In genomic region chr3:116208830-116209229, GRCh38 we compare ENCODE assay signal across 3 cellular contexts.
DNase-seq lines count a peak whose midpoint lies in the region; TF ChIP-seq lines count a peak whose summit lies in the region.
"Not testable (repeated sequence)": the region's sequence is repeated elsewhere in the genome, so short reads cannot be mapped to it uniquely, and the experiment has no call there.

No MANE protein-coding gene starts in this region.

- TF ChIP-seq CTCF in Caco-2 (IDR thresholded peaks at IDR 0.05; ENCODE audit: insufficient read depth in 1 of 2, low read depth in 1 of 2, low read length in 1 of 2, severe bottlenecking in 1 of 2, unreplicated experiment in 1 of 2), result not testable (repeated sequence)

- H3K4me3 Mint-ChIP-seq in Caco-2 (ENCODE audit: unreplicated experiment), result peak overlapping the region; percentile 78

- not testable (repeated sequence) for H3K36me3 Mint-ChIP-seq in Caco-2 (ENCODE audit: insufficient read depth, unreplicated experiment)

- not testable (repeated sequence) for H3K27me3 Mint-ChIP-seq in Caco-2 (ENCODE audit: insufficient read depth, unreplicated experiment)

- peak overlapping the region; percentile 16; the same call in 1 of the 2 replicates for H3K4me3 ChIP-seq in Caco-2 (ENCODE audit: low read depth, low read length)

- H3K9me3 Mint-ChIP-seq in Caco-2 (ENCODE audit: unreplicated experiment), result not testable (repeated sequence)

- POLR2A ChIA-PET in Caco-2 (lab: Charles Lee), result not testable (repeated sequence)

- not testable (repeated sequence) for H3K27me3 ChIP-seq in Caco-2 (replicated peaks; ENCODE audit: control insufficient read depth, insufficient read depth, low read length)

- not testable (repeated sequence) for H3K36me3 ChIP-seq in Caco-2 (ENCODE audit: control insufficient read depth, insufficient read depth, low read length)

- intact Hi-C loops in Caco-2 (cut with micrococcal nuclease; ENCODE audit: unreplicated experiment), result not testable (repeated sequence)

- DNase-seq in Caco-2 (peak; percentile 10 to 42), HT-29 (ENCODE audit: low spot score) (peak; percentile 60), NCI-H748 (lab: John Stamatoyannopoulos, UW; ENCODE audit: unreplicated experiment) (peak; percentile 3)

- not testable (repeated sequence) for H3K4me1 ChIP-seq in Caco-2

- CTCF ChIA-PET in Caco-2 (lab: Charles Lee), result interaction anchor here (1.1 kb wide), 1 partner anchor 8 kb away, joined by 3 read pairs; no protein-coding TSS in a partner anchor

- H3K4me1 Mint-ChIP-seq in Caco-2 (ENCODE audit: low read depth, unreplicated experiment), result not testable (repeated sequence)

- H3K9me3 ChIP-seq in Caco-2, result not testable (repeated sequence)

- H3K27ac Mint-ChIP-seq in Caco-2 (ENCODE audit: unreplicated experiment), result not testable (repeated sequence)

- BruUV-seq in Caco-2 (replicated peaks; lab: Mats Ljungman, UMichigan), result not testable (repeated sequence)

Comparison
In these comparisons a context has a peak if more than half of its experiments do, and no peak if none do; other contexts are left out.
1. DNase-seq: peak in every context shown above with its lines; median percentile 60 in HT-29; 26 in Caco-2; 3 in NCI-H748.